8 cellular contexts compared by ENCODE assay signal in the genomic region with DNA sequence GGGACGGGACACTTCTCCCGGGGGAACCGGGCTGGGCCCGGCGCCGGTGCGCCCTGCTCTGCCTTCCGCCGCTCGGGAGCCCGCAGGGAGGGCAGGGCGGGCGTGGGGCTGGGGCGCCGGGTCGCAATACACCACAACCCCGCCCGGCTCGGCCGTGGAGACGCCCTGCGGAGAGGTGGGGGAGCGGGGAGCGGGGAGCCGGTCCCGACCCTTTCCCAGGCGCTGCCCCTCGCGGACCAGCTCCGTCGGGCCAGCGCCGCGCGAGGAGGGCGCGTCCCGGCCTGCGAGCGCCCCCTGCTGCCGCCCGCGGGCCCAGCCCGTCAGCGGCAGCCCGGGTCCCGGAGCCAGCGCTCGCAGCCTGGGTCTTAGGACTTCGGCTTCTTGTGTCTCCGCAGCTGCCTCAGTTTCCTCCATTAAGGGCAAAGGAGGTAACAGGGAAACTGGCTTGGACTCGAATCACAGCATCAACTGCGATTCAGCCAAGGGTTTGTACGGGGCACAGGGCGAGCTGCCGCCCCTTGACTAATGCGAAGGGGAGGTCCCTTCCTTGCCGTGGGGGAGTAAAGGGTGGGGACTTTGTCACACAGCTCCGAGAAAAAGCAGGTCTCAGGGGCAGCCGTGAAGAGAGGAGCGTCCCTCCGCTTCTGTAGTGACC. TPM values are rescaled to one million over a fixed set of nuclear protein-coding genes. Genes with fewer than 3 reads are reported as not detected.
A peak's percentile ranks its signal among the peaks of the same experiment; 100 is the strongest.
DNase-seq lines count a peak whose midpoint lies in the region; ATAC-seq and TF ChIP-seq lines count a peak whose summit lies in the region.

No MANE protein-coding gene starts in this region.

- peak; percentile 95 for DNase-seq in GM03348 (ENCODE audit: low spot score)
- peak; percentile 57 for DNase-seq in colonic mucosa
- peak; percentile 65 for DNase-seq in lower lobe of right lung
- peak; percentile 45 for DNase-seq in stimulated activated CD8-positive, alpha-beta memory T cell treated with anti-CD3 and anti-CD28 coated beads, Interleukin-15, amount 100 ng/mL, for 24 hours (ENCODE audit: low read depth)
- no peak for DNase-seq in SW 1271 (lab: John Stamatoyannopoulos, UW)

- H3K27ac ChIP-seq in KMS-11: no peak overlapping the region
- peak overlapping the region; percentile 20 for H3K27ac ChIP-seq in colonic mucosa
- H3K27ac ChIP-seq in lower lobe of right lung: peak overlapping the region; percentile 46

- peak overlapping the region; percentile 71 for H3K4me2 ChIP-seq in KMS-11

- H3K27me3 ChIP-seq in KMS-11 (ENCODE audit: insufficient read depth, low read depth) (peaks cover 15% of the 10 kb centered on the region), colonic mucosa (peaks cover 8% of the 10 kb centered on the region), lower lobe of right lung (ENCODE audit: low read depth) (peaks cover 41% of the 10 kb centered on the region)

- H4K20me1 ChIP-seq in KMS-11 (ENCODE audit: insufficient read depth): no peaks in the 10 kb centered on the region

- H3K4me3 ChIP-seq in KMS-11 (IDR thresholded peaks at IDR 0.05; ENCODE audit: insufficient read depth, low read depth, low read length): no peak overlapping the region
- peak overlapping the region; percentile 61 for H3K4me3 ChIP-seq in colonic mucosa
- peak overlapping the region; percentile 71 for H3K4me3 ChIP-seq in lower lobe of right lung

- H3K4me1 ChIP-seq in KMS-11 (ENCODE audit: low read depth, poor library complexity, severe bottlenecking) (peaks cover 4% of the 10 kb centered on the region), colonic mucosa (peaks cover 4% of the 10 kb centered on the region), lower lobe of right lung (peaks cover 13% of the 10 kb centered on the region)

- ATAC-seq in GM21528 (IDR thresholded peaks at IDR 0.05; ENCODE audit: low FRiP score, unreplicated experiment) (peak; percentile 72), lower lobe of right lung (peak; percentile 89 to 93)
- ATAC-seq in activated CD4-positive, CD25-positive, alpha-beta regulatory T cell treated with anti-CD3 and anti-CD28 coated beads, Interleukin-2, amount 50 U/mL, for 24 hours: peak; percentile 76 to 81

- peak overlapping the region; percentile 79 for H2AFZ ChIP-seq in KMS-11 (ENCODE audit: low read depth)

- H3K9me3 ChIP-seq in colonic mucosa (no peaks in the 10 kb centered on the region), lower lobe of right lung (no peaks in the 10 kb centered on the region)

- TF ChIP-seq CTCF in KMS-11 (conservative IDR thresholded peaks at IDR 0.05; ENCODE audit: low read depth, low read length) (peak; percentile 69), colonic mucosa (IDR thresholded peaks at IDR 0.05) (peak; percentile 63), lower lobe of right lung (IDR thresholded peaks at IDR 0.05) (peak; percentile 76)

- peak overlapping the region; percentile 22; the same call in 1 of the 2 replicates for H3K9ac ChIP-seq in KMS-11
- peak overlapping the region in 1 of 2 donors; percentile 69 for H3K9ac ChIP-seq in colonic mucosa (ENCODE audit: low read depth in 2 of 2, low read length in 2 of 2)

- H3K36me3 ChIP-seq in KMS-11 (ENCODE audit: insufficient read depth) (no peaks in the 10 kb centered on the region), colonic mucosa (no peaks in the 10 kb centered on the region), lower lobe of right lung (no peaks in the 10 kb centered on the region)

- intact Hi-C loops in colonic mucosa (cut with DNase I) (loop anchor here (10.0 kb wide), 1 partner anchor 92 kb away; no protein-coding TSS in a partner anchor), lower lobe of right lung (cut with DNase I) (no loop called here)

- H3K79me2 ChIP-seq in KMS-11 (ENCODE audit: insufficient read depth, low read depth): no peaks in the 10 kb centered on the region

RNA-seq across cellular contexts. Expression of a gene that starts 0.6 kb away (rescaled TPM):
- total RNA-seq in colonic mucosa (under 1 TPM; 0.54 to 0.90 TPM), lower lobe of right lung (0.32 TPM)

RNA-seq across cellular contexts. Expression of a gene that starts 21.3 kb away (rescaled TPM):
- total RNA-seq in colonic mucosa (under 1 TPM in 1 of 2 donors, not detected in 1; 0.82 TPM), lower lobe of right lung (not detected)

RNA-seq across cellular contexts. Expression of a gene that starts 28.2 kb away (rescaled TPM):
- 1 to 10 TPM; 1.6 to 5.1 TPM for total RNA-seq in colonic mucosa
- total RNA-seq in lower lobe of right lung: 5.5 TPM

Comparison
In these comparisons a context has a peak if more than half of its experiments do, and no peak if none do; other contexts are left out.
1. DNase-seq: peak in GM03348 (single experiment), colonic mucosa (single experiment), lower lobe of right lung (single experiment) and stimulated activated CD8-positive, alpha-beta memory T cell treated with anti-CD3 and anti-CD28 coated beads, Interleukin-15, amount 100 ng/mL, for 24 hours (single experiment); none in SW 1271 (0 of 2).
2. Peak in every context shown above with its lines, with median percentiles within 50 percentile points of each other: ATAC-seq and CTCF ChIP-seq.